In genomic region chr6:11144393-11144829, GRCh38 we compare ENCODE assay signal across 8 cellular contexts. TPM values are rescaled to one million over a fixed set of nuclear protein-coding genes. Genes with fewer than 3 reads are reported as not detected.
DNase-seq lines count a peak whose midpoint lies in the region; ATAC-seq and TF ChIP-seq lines count a peak whose summit lies in the region.

No MANE protein-coding gene starts in this region.

- H3K4me2 ChIP-seq in Karpas-422 (ENCODE audit: low read depth, low read length, poor library complexity, severe bottlenecking) (no peak overlapping the region), SU-DHL-6 (ENCODE audit: low read depth, low read length, poor library complexity, severe bottlenecking) (no peak overlapping the region)

- peak; percentile 79 for ATAC-seq in GM21423 (IDR thresholded peaks at IDR 0.05; ENCODE audit: unreplicated experiment)
- peak; percentile 92 for ATAC-seq in activated naive CD8-positive, alpha-beta T cell treated with anti-CD3 and anti-CD28 coated beads, Interleukin-2, amount 10 ng/mL, durations not matched to agents 7 days and 5 days (ENCODE audit: low read depth)

- CTCF ChIA-PET in Calu3 (lab: Charles Lee), result interaction anchor here (0.8 to 1.1 kb wide), 4 partner anchors 28 to 352 kb away, joined by 3 to 4 read pairs (median 3); no protein-coding TSS in a partner anchor

- no peaks in the 10 kb centered on the region for H3K27me3 Mint-ChIP-seq in Calu3 (ENCODE audit: unreplicated experiment)
- peaks cover 2% of the 10 kb centered on the region for H3K27me3 Mint-ChIP-seq in activated naive CD8-positive, alpha-beta T cell treated with anti-CD3 and anti-CD28 coated beads, Interleukin-2, amount 10 ng/mL, durations not matched to agents 7 days and 5 days

- DNase-seq in Calu3 (peak; percentile 79), Karpas-422 (peak; percentile 85), cardiac muscle cell (ENCODE audit: low read depth in 1 of 2, low spot score in 1 of 2) (peak; percentile 80 to 81), pulmonary artery endothelial cell (ENCODE audit: low read depth, low spot score) (peak; percentile 19), vagina (ENCODE audit: extremely low spot score in 2 of 2) (no peak)
- DNase-seq in activated naive CD8-positive, alpha-beta T cell treated with anti-CD3 and anti-CD28 coated beads, Interleukin-2, amount 10 ng/mL, durations not matched to agents 7 days and 5 days, result peak; percentile 76

- H3K79me2 ChIP-seq in Karpas-422 (ENCODE audit: low read length), result no peaks in the 10 kb centered on the region
- H3K79me2 ChIP-seq in SU-DHL-6 (ENCODE audit: insufficient read depth, low read length), result no peaks in the 10 kb centered on the region

- TSS peak; percentile 79 for BruUV-seq in Calu3 (replicated peaks; lab: Mats Ljungman, UMichigan)

- intact Hi-C loops in Calu3 (cut with micrococcal nuclease; ENCODE audit: unreplicated experiment) (loop anchor here (1.0 to 5.0 kb wide), 4 partner anchors 28 to 431 kb away; no protein-coding TSS in a partner anchor), vagina (cut with DNase I) (loop anchor here (5.0 kb wide), 1 partner anchor 353 kb away; no protein-coding TSS in a partner anchor)

- H3K9me3 ChIP-seq in Karpas-422 (ENCODE audit: low read length), result no peaks in the 10 kb centered on the region
- H3K9me3 ChIP-seq in SU-DHL-6 (ENCODE audit: insufficient read depth, low read length), result no peaks in the 10 kb centered on the region
- no peaks in the 10 kb centered on the region for H3K9me3 ChIP-seq in cardiac muscle cell (ENCODE audit: low read depth)
- H3K9me3 ChIP-seq in vagina, result no peaks in the 10 kb centered on the region

- peak overlapping the region; percentile 95 for H3K27ac Mint-ChIP-seq in Calu3 (ENCODE audit: unreplicated experiment)
- H3K27ac Mint-ChIP-seq in activated naive CD8-positive, alpha-beta T cell treated with anti-CD3 and anti-CD28 coated beads, Interleukin-2, amount 10 ng/mL, durations not matched to agents 7 days and 5 days, result no peak overlapping the region

- H3K36me3 Mint-ChIP-seq in Calu3 (ENCODE audit: insufficient read depth, unreplicated experiment), result peaks cover 6% of the 10 kb centered on the region
- no peaks in the 10 kb centered on the region for H3K36me3 Mint-ChIP-seq in activated naive CD8-positive, alpha-beta T cell treated with anti-CD3 and anti-CD28 coated beads, Interleukin-2, amount 10 ng/mL, durations not matched to agents 7 days and 5 days

- H3K27me3 ChIP-seq in Karpas-422 (ENCODE audit: low read length), result no peaks in the 10 kb centered on the region
- no peaks in the 10 kb centered on the region for H3K27me3 ChIP-seq in SU-DHL-6 (ENCODE audit: low read length)
- H3K27me3 ChIP-seq in cardiac muscle cell, result no peaks in the 10 kb centered on the region
- no peaks in the 10 kb centered on the region for H3K27me3 ChIP-seq in vagina

- H3K27ac ChIP-seq in Karpas-422 (ENCODE audit: low read length) (no peak overlapping the region), SU-DHL-6 (ENCODE audit: low read depth, low read length) (no peak overlapping the region), cardiac muscle cell (no peak overlapping the region), vagina (no peak overlapping the region)

- POLR2A ChIA-PET in activated naive CD8-positive, alpha-beta T cell treated with anti-CD3 and anti-CD28 coated beads, Interleukin-2, amount 10 ng/mL, durations not matched to agents 7 days and 5 days (lab: Charles Lee), result interaction anchor here (0.7 to 1.5 kb wide), 4 partner anchors 10 to 88 kb away, joined by 3 to 4 read pairs (median 3); partner anchors contain the start of gene NEDD9

- H3F3A ChIP-seq in SU-DHL-6 (ENCODE audit: insufficient read depth), result peaks cover 4% of the 10 kb centered on the region; the same call in 1 of the 2 replicates

- H3K36me3 ChIP-seq in Karpas-422 (ENCODE audit: insufficient read depth, low read length) (no peaks in the 10 kb centered on the region), SU-DHL-6 (ENCODE audit: low read length) (no peaks in the 10 kb centered on the region), cardiac muscle cell (no peaks in the 10 kb centered on the region), vagina (no peaks in the 10 kb centered on the region)

- no peak for TF ChIP-seq POLR2A in vagina (IDR thresholded peaks at IDR 0.05)

- H3K9me3 Mint-ChIP-seq in Calu3 (ENCODE audit: low read depth, unreplicated experiment), result no peaks in the 10 kb centered on the region
- no peaks in the 10 kb centered on the region for H3K9me3 Mint-ChIP-seq in activated naive CD8-positive, alpha-beta T cell treated with anti-CD3 and anti-CD28 coated beads, Interleukin-2, amount 10 ng/mL, durations not matched to agents 7 days and 5 days

- H3K4me1 ChIP-seq in Karpas-422 (ENCODE audit: low read length) (peaks cover 17% of the 10 kb centered on the region), cardiac muscle cell (ENCODE audit: low read depth) (no peaks in the 10 kb centered on the region), vagina (peaks cover 15% of the 10 kb centered on the region)

- no peak overlapping the region for H3K4me3 ChIP-seq in Karpas-422 (ENCODE audit: low read length)
- no peak overlapping the region for H3K4me3 ChIP-seq in SU-DHL-6 (ENCODE audit: insufficient read depth, low read length, poor library complexity, severe bottlenecking)
- H3K4me3 ChIP-seq in cardiac muscle cell, result no peak overlapping the region
- no peak overlapping the region for H3K4me3 ChIP-seq in vagina

- H4K20me1 ChIP-seq in Karpas-422 (ENCODE audit: insufficient read depth, low read depth, low read length), result no peaks in the 10 kb centered on the region; the same call in 1 of the 2 replicates
- no peaks in the 10 kb centered on the region for H4K20me1 ChIP-seq in SU-DHL-6 (ENCODE audit: low read depth, low read length)

- H3K9me2 ChIP-seq in Karpas-422 (replicated peaks; ENCODE audit: insufficient read depth, low read length) (no peaks in the 10 kb centered on the region), SU-DHL-6 (replicated peaks; ENCODE audit: insufficient read depth, low read length) (no peaks in the 10 kb centered on the region)

- no peak overlapping the region for H3K4me3 Mint-ChIP-seq in Calu3 (ENCODE audit: low read depth, unreplicated experiment)
- H3K4me3 Mint-ChIP-seq in activated naive CD8-positive, alpha-beta T cell treated with anti-CD3 and anti-CD28 coated beads, Interleukin-2, amount 10 ng/mL, durations not matched to agents 7 days and 5 days, result no peak overlapping the region

- peaks cover 34% of the 10 kb centered on the region for H3K4me1 Mint-ChIP-seq in Calu3 (ENCODE audit: low read depth, unreplicated experiment)
- H3K4me1 Mint-ChIP-seq in activated naive CD8-positive, alpha-beta T cell treated with anti-CD3 and anti-CD28 coated beads, Interleukin-2, amount 10 ng/mL, durations not matched to agents 7 days and 5 days, result peaks cover 4% of the 10 kb centered on the region

- H3K9ac ChIP-seq in Karpas-422 (ENCODE audit: low read length) (no peak overlapping the region), SU-DHL-6 (ENCODE audit: low read length) (no peak overlapping the region)

- peak; percentile 64 for TF ChIP-seq CTCF in Calu3 (IDR thresholded peaks at IDR 0.05; ENCODE audit: unreplicated experiment)
- peak; percentile 100 for TF ChIP-seq CTCF in SU-DHL-6 (IDR thresholded peaks at IDR 0.05; ENCODE audit: insufficient read depth, low read length, poor library complexity, severe bottlenecking)
- peak; percentile 96 for TF ChIP-seq CTCF in cardiac muscle cell (IDR thresholded peaks at IDR 0.05; ENCODE audit: low read depth, low read length)
- TF ChIP-seq CTCF in vagina (IDR thresholded peaks at IDR 0.05), result peak; percentile 80 to 94 (median 88)

- H2AFZ ChIP-seq in Karpas-422 (ENCODE audit: low read length) (no peak overlapping the region), SU-DHL-6 (ENCODE audit: low read depth, low read length, severe bottlenecking) (no peak overlapping the region)

RNA-seq across cellular contexts. Expression of gene ERVFRD-1, which starts 32.9 kb away (rescaled TPM):
- not detected in 2 replicates for total RNA-seq in Calu3 (2022)
- total RNA-seq in Karpas-422 (2014; rRNA removed; shearing (Covaris generic); ENCODE audit: low replicate concordance), result not detected in 2 replicates
- not detected for total RNA-seq in activated naive CD8-positive, alpha-beta T cell treated with anti-CD3 and anti-CD28 coated beads, Interleukin-2, amount 10 ng/mL, durations not matched to agents 7 days and 5 days
- total RNA-seq in cardiac muscle cell, result not detected in 2 replicates
- 0.05 TPM in 1 of 2 replicates, not detected in the other for polyA plus RNA-seq in cardiac muscle cell
- 0.04 TPM in 1 of 2 replicates, not detected in the other for total RNA-seq in pulmonary artery endothelial cell
- total RNA-seq in vagina, result 0.25 TPM

RNA-seq across cellular contexts. Expression of gene SMIM13, which starts 50.8 kb away (rescaled TPM):
- 9.8 and 10.5 TPM in 2 replicates for total RNA-seq in Calu3 (2022)
- total RNA-seq in Karpas-422 (2014; rRNA removed; shearing (Covaris generic); ENCODE audit: low replicate concordance), result 6.9 and 8.9 TPM in 2 replicates
- total RNA-seq in activated naive CD8-positive, alpha-beta T cell treated with anti-CD3 and anti-CD28 coated beads, Interleukin-2, amount 10 ng/mL, durations not matched to agents 7 days and 5 days, result 1 to 10 TPM; 7.0 to 8.3 TPM
- 8.6 and 8.9 TPM in 2 replicates for total RNA-seq in cardiac muscle cell
- polyA plus RNA-seq in cardiac muscle cell, result 9.6 and 13.6 TPM in 2 replicates
- total RNA-seq in pulmonary artery endothelial cell, result 12.8 and 17.4 TPM in 2 replicates
- total RNA-seq in vagina, result 8.1 TPM

Comparison
In these comparisons a context has a peak if more than half of its experiments do, and no peak if none do; other contexts are left out.
1. DNase-seq: peak in Calu3 (single experiment), Karpas-422 (single experiment), activated naive CD8-positive, alpha-beta T cell treated with anti-CD3 and anti-CD28 coated beads, Interleukin-2, amount 10 ng/mL, durations not matched to agents 7 days and 5 days (single experiment), cardiac muscle cell (2 of 2) and pulmonary artery endothelial cell (single experiment); none in vagina (0 of 2).
2. Peak in every context shown above with its lines, with median percentiles within 50 percentile points of each other: CTCF ChIP-seq.